7 cellular contexts compared by ENCODE assay signal in genomic region chr1:6634278-6635052, GRCh38. TPM values are rescaled to one million over a fixed set of nuclear protein-coding genes. Genes with fewer than 3 reads are reported as not detected.
A peak's percentile ranks its signal among the peaks of the same experiment; 100 is the strongest.
DNase-seq lines count a peak whose midpoint lies in the region; ATAC-seq and TF ChIP-seq lines count a peak whose summit lies in the region.

No MANE protein-coding gene starts in this region.

- TF ChIP-seq CTCF in GM12872 (IDR thresholded peaks at IDR 0.05; ENCODE audit: insufficient read depth, low read depth, low read length) (peak; percentile 55), heart right ventricle (IDR thresholded peaks at IDR 0.05) (peak in 8 of 9 donors; percentile 36 to 68 (median 54))

- WGBS in heart right ventricle, 2 donors: 67 to 69% methylated on average over 37 of the region's 37 CpGs

- H3K27me3 ChIP-seq in heart right ventricle: no peaks in the 10 kb centered on the region

- H3K4me3 ChIP-seq in heart right ventricle: no peak overlapping the region

- peak; percentile 61 to 82 (median 78) for ATAC-seq in heart right ventricle
- ATAC-seq in HG03139 (IDR thresholded peaks at IDR 0.05; ENCODE audit: unreplicated experiment): no peak
- ATAC-seq in GM19023 (IDR thresholded peaks at IDR 0.05; ENCODE audit: unreplicated experiment): no peak

- peaks cover 7 to 100% (median 54%) of the 10 kb centered on the region in 9 donors for H3K36me3 ChIP-seq in heart right ventricle

- H3K4me1 ChIP-seq in heart right ventricle: peaks cover 0 to 12% (median 0%) of the 10 kb centered on the region in 9 donors

- H3K9me3 ChIP-seq in heart right ventricle: no peaks in the 10 kb centered on the region

- DNase-seq in NCI-H524 treated with DMSO at 0.1 percent for 48 hours (lab: John Stamatoyannopoulos, UW) (peak; percentile 22), heart right ventricle (peak; percentile 69 to 73)
- peak; percentile 77 for DNase-seq in activated effector memory CD4-positive, alpha-beta T cell treated with anti-CD3 and anti-CD28 coated beads, Interleukin-2, amount 50 U/mL, for 16 hours
- DNase-seq in stimulated activated CD4-positive, alpha-beta T cell treated with anti-CD3 and anti-CD28 coated beads, Interleukin-12 subunit alpha, Interleukin-12 subunit beta, amount 100 ng/mL, for 4 hours: peak; percentile 39

- intact Hi-C loops in heart right ventricle (cut with DNase I): loop anchor here in 3 of 10 donors (5.0 to 10.0 kb wide), 3 partner anchors 77 to 150 kb away; partner anchors contain the start of genes TAS1R1 (in 2 of the 3) and NOL9 (in 1 of the 3)

- H3K27ac ChIP-seq in heart right ventricle: peak overlapping the region in 2 of 10 donors; percentile 2 to 60

RNA-seq across cellular contexts. Expression of gene THAP3, which starts 9.8 kb away (rescaled TPM):
- 10 to 100 TPM in 7 of 10 donors, 1 to 10 TPM in 3; 6.8 to 16.7 (median 11.2) TPM for total RNA-seq in heart right ventricle
- polyA plus RNA-seq in heart right ventricle: 10 to 100 TPM; 24.6 to 27.6 TPM

RNA-seq across cellular contexts. Expression of gene PHF13, which starts 20.9 kb away (rescaled TPM):
- total RNA-seq in heart right ventricle: 10 to 100 TPM in 1 of 10 donors, 1 to 10 TPM in 9; 5.9 to 12.2 (median 8.0) TPM
- polyA plus RNA-seq in heart right ventricle: 1 to 10 TPM; 3.7 to 5.2 TPM

RNA-seq across cellular contexts. Expression of gene KLHL21, which starts 31.8 kb away (rescaled TPM):
- 10 to 100 TPM; 49.5 to 93.3 (median 70.4) TPM for total RNA-seq in heart right ventricle
- 10 to 100 TPM; 20.4 to 22.3 TPM for polyA plus RNA-seq in heart right ventricle

RNA-seq across cellular contexts. Expression of gene ZBTB48, which starts 54.7 kb away (rescaled TPM):
- 10 to 100 TPM in 6 of 10 donors, 1 to 10 TPM in 4; 7.3 to 16.6 (median 11.0) TPM for total RNA-seq in heart right ventricle
- 10 to 100 TPM; 18.3 to 41.5 TPM for polyA plus RNA-seq in heart right ventricle

Comparison
In these comparisons a context has a peak if more than half of its experiments do, and no peak if none do; other contexts are left out.
1. DNase-seq: peak in every context shown above with its lines; median percentile 77 in activated effector memory CD4-positive, alpha-beta T cell treated with anti-CD3 and anti-CD28 coated beads, Interleukin-2, amount 50 U/mL, for 16 hours; 71 in heart right ventricle; 39 in stimulated activated CD4-positive, alpha-beta T cell treated with anti-CD3 and anti-CD28 coated beads, Interleukin-12 subunit alpha, Interleukin-12 subunit beta, amount 100 ng/mL, for 4 hours; 22 in NCI-H524 treated with DMSO at 0.1 percent for 48 hours.
2. ATAC-seq: peak in heart right ventricle (8 of 8); none in HG03139 (single experiment) and GM19023 (single experiment).